Comparison of ENCODE assay signal across 38 cellular contexts in the genomic region with DNA sequence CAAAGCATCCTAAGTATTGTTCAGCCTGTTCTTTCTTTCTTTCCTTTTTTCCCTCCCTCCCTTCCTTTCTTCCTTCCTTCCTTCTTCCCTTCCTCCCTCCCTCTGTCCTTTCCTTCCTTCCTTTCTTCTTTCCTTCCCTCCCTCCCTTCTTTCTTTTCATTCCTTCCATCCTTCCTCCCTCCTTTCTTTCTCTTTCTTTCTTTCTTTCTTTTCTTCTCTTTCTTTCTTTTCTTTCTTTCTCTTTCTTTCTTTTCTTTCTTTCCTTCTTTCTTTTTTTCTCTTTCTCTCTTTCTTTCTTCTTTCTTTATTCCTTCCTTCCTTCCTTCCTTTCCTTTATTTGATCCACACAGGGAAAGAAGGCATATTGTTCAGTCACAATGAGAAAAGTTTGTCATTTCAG. TPM values are rescaled to one million over a fixed set of nuclear protein-coding genes. Genes with fewer than 3 reads are reported as not detected.
"Had no signal": no experiment of that assay in that cellular context is flagged by ENCODE, and none has a peak within 500 bp of the region (broad histone marks: within the 10 kb centered on the region; RNA-seq: fewer than 3 reads in every experiment).

No MANE protein-coding gene starts in this region.

- H3K36me3 ChIP-seq: adrenal gland, cardiac muscle cell had no signal

- H3K4me3 ChIP-seq: adrenal gland, cardiac muscle cell had no signal

- H3K36me3 Mint-ChIP-seq: activated CD4-positive, alpha-beta memory T cell treated with anti-CD3 and anti-CD28 coated beads for 36 hours; activated naive CD8-positive, alpha-beta T cell treated with anti-CD3 and anti-CD28 coated beads for 36 hours; brain had no signal

- H3K27ac Mint-ChIP-seq: activated B cell treated with CpG ODN at 0.5 μM for 24 hours; activated CD4-positive, alpha-beta memory T cell treated with anti-CD3 and anti-CD28 coated beads for 36 hours; activated CD4-positive, alpha-beta T cell treated with anti-CD3 and anti-CD28 coated beads, Interleukin-2, amount 10 ng/mL, durations not matched to agents 24 days and 14 days; activated naive CD4-positive, alpha-beta T cell treated with anti-CD3 and anti-CD28 coated beads for 36 hours; activated naive CD4-positive, alpha-beta T cell treated with anti-CD3 and anti-CD28 coated beads, Interleukin-2, amount 50 U/mL, for 72 hours; activated naive CD8-positive, alpha-beta T cell treated with anti-CD3 and anti-CD28 coated beads for 36 hours; activated T-helper 1 cell treated with anti-CD3 and anti-CD28 coated beads, Interleukin-12 subunit alpha, Interleukin-12 subunit beta, Interleukin-2, Interleukin-4 antibody, amounts not matched to agents 30 ng/mL and 10 ng/mL and 1 ng/mL, durations not matched to agents 14 hours and 24 hours and 36 hours; activated T-helper 17 cell treated with anti-CD3 and anti-CD28 coated beads, Interleukin-2, amount 50 U/mL, for 72 hours; brain; T-helper 1 cell treated with Interleukin-12 subunit alpha and Interleukin-12 subunit beta and Interleukin-4 antibody, amounts not matched to agents 30 μg/mL and 1 μg/mL, for 36 hours; T-helper 2 cell treated with Interferon-gamma antibody and Interleukin-4, amounts not matched to agents 5 μg/mL and 100 μg/mL, for 36 hours had no signal

- H3K4me1 ChIP-seq: adrenal gland had no signal

- H3K27me3 ChIP-seq: adrenal gland, cardiac muscle cell had no signal

- H3K4me1 Mint-ChIP-seq: activated B cell treated with CpG ODN at 0.5 μM for 24 hours; activated CD4-positive, alpha-beta T cell treated with anti-CD3 and anti-CD28 coated beads, Interleukin-2, amount 10 ng/mL, durations not matched to agents 24 days and 14 days; activated naive CD8-positive, alpha-beta T cell treated with anti-CD3 and anti-CD28 coated beads for 36 hours; activated T-helper 17 cell treated with anti-CD3 and anti-CD28 coated beads, Interleukin-2, amount 50 U/mL, for 72 hours; brain; central memory CD8-positive, alpha-beta T cell had no signal

- DNase-seq: activated B cell treated with CpG ODN at 0.5 μM for 24 hours; activated CD4-positive, alpha-beta memory T cell treated with anti-CD3 and anti-CD28 coated beads for 36 hours; activated CD4-positive, alpha-beta T cell treated with anti-CD3 and anti-CD28 coated beads for 4 hours; activated CD4-positive, alpha-beta T cell treated with anti-CD3 and anti-CD28 coated beads, Interleukin-2, amount 10 ng/mL, durations not matched to agents 24 days and 14 days; activated CD4-positive, alpha-beta T cell treated with anti-CD3 and anti-CD28 coated beads, Interleukin-2, amount 50 U/mL, for 1 hour; activated CD4-positive, alpha-beta T cell treated with anti-CD3 and anti-CD28 coated beads, Interleukin-2, amount 50 U/mL, for 4 hours; activated CD4-positive, CD25-positive, alpha-beta regulatory T cell treated with anti-CD3 and anti-CD28 coated beads, Interleukin-2, amount 50 U/mL, for 72 hours; activated CD8-positive, alpha-beta memory T cell treated with anti-CD3 and anti-CD28 coated beads, Interleukin-2, amount 50 U/mL, for 4 hours; activated effector memory CD4-positive, alpha-beta T cell treated with anti-CD3 and anti-CD28 coated beads, Interleukin-2, amount 50 U/mL, for 16 hours; activated gamma-delta T cell treated with Interleukin-2 at 50 U/mL for 16 hours; activated naive CD4-positive, alpha-beta T cell; activated naive CD4-positive, alpha-beta T cell treated with anti-CD3 and anti-CD28 coated beads for 36 hours; activated naive CD4-positive, alpha-beta T cell treated with anti-CD3 and anti-CD28 coated beads, Interleukin-2, amount 50 U/mL, for 16 hours; activated naive CD8-positive, alpha-beta T cell treated with anti-CD3 and anti-CD28 coated beads for 36 hours; activated T-cell treated with anti-CD3 and anti-CD28 coated beads for 4 hours; activated T-cell treated with anti-CD3 and anti-CD28 coated beads, Interleukin-2, amount 50 U/mL, for 1 hour; activated T-cell treated with anti-CD3 and anti-CD28 coated beads, Interleukin-2, amount 50 U/mL, for 48 hours; adrenal gland; amniotic stem cell; aorta; caudate nucleus; cerebellar nuclear complex; T-helper 1 cell; T-helper 2 cell; T-helper 9 cell had no signal

- H3K27me3 Mint-ChIP-seq: activated B cell treated with CpG ODN at 0.5 μM for 24 hours; activated CD4-positive, alpha-beta memory T cell treated with anti-CD3 and anti-CD28 coated beads for 36 hours; activated CD4-positive, alpha-beta T cell treated with anti-CD3 and anti-CD28 coated beads, Interleukin-2, amount 10 ng/mL, durations not matched to agents 24 days and 14 days had no signal

- H3K9me3 Mint-ChIP-seq: activated CD4-positive, alpha-beta memory T cell treated with anti-CD3 and anti-CD28 coated beads for 36 hours; activated CD4-positive, alpha-beta T cell treated with anti-CD3 and anti-CD28 coated beads, Interleukin-2, amount 10 ng/mL, durations not matched to agents 24 days and 14 days; activated naive CD4-positive, alpha-beta T cell treated with anti-CD3 and anti-CD28 coated beads for 36 hours; activated naive CD8-positive, alpha-beta T cell treated with anti-CD3 and anti-CD28 coated beads for 36 hours; activated T-helper 1 cell treated with anti-CD3 and anti-CD28 coated beads, Interleukin-12 subunit alpha, Interleukin-12 subunit beta, Interleukin-2, Interleukin-4 antibody, amounts not matched to agents 30 ng/mL and 10 ng/mL and 1 ng/mL, durations not matched to agents 14 hours and 24 hours and 36 hours; activated T-helper 17 cell treated with anti-CD3 and anti-CD28 coated beads, Interleukin-2, amount 50 U/mL, for 72 hours; brain; central memory CD8-positive, alpha-beta T cell; T-helper 1 cell treated with Interleukin-12 subunit alpha and Interleukin-12 subunit beta and Interleukin-4 antibody, amounts not matched to agents 30 μg/mL and 1 μg/mL, for 36 hours; T-helper 2 cell treated with Interferon-gamma antibody and Interleukin-4, amounts not matched to agents 5 μg/mL and 100 μg/mL, for 36 hours had no signal

- H3K4me3 Mint-ChIP-seq: activated B cell treated with CpG ODN at 0.5 μM for 24 hours; activated CD4-positive, alpha-beta memory T cell treated with anti-CD3 and anti-CD28 coated beads for 36 hours; activated CD4-positive, alpha-beta T cell treated with anti-CD3 and anti-CD28 coated beads, Interleukin-2, amount 10 ng/mL, durations not matched to agents 24 days and 14 days; activated naive CD4-positive, alpha-beta T cell treated with anti-CD3 and anti-CD28 coated beads for 36 hours; activated naive CD8-positive, alpha-beta T cell treated with anti-CD3 and anti-CD28 coated beads for 36 hours; activated T-helper 1 cell treated with anti-CD3 and anti-CD28 coated beads, Interleukin-12 subunit alpha, Interleukin-12 subunit beta, Interleukin-2, Interleukin-4 antibody, amounts not matched to agents 30 ng/mL and 10 ng/mL and 1 ng/mL, durations not matched to agents 14 hours and 24 hours and 36 hours; activated T-helper 17 cell treated with anti-CD3 and anti-CD28 coated beads, Interleukin-2, amount 50 U/mL, for 72 hours; brain; central memory CD8-positive, alpha-beta T cell; T-helper 1 cell treated with Interleukin-12 subunit alpha and Interleukin-12 subunit beta and Interleukin-4 antibody, amounts not matched to agents 30 μg/mL and 1 μg/mL, for 36 hours; T-helper 2 cell treated with Interferon-gamma antibody and Interleukin-4, amounts not matched to agents 5 μg/mL and 100 μg/mL, for 36 hours had no signal

- ATAC-seq: activated naive CD4-positive, alpha-beta T cell treated with anti-CD3 and anti-CD28 coated beads, Interleukin-2, amount 50 U/mL, for 72 hours; activated T-helper 17 cell treated with anti-CD3 and anti-CD28 coated beads, Interleukin-2, amount 50 U/mL, for 72 hours had no signal

- H3K27ac ChIP-seq: adrenal gland, cardiac muscle cell, VCaP had no signal

RNA-seq across cellular contexts. Expression of gene PNLIP, which starts 21.2 kb away (rescaled TPM):
- total RNA-seq: activated B cell treated with CpG ODN at 0.5 μM for 24 hours; activated CD4-positive, alpha-beta memory T cell treated with anti-CD3 and anti-CD28 coated beads for 36 hours; activated CD4-positive, alpha-beta T cell treated with anti-CD3 and anti-CD28 coated beads, Interleukin-2, amount 10 ng/mL, durations not matched to agents 24 days and 14 days; activated CD8-positive, alpha-beta memory T cell treated with anti-CD3 and anti-CD28 coated beads for 36 hours; activated naive CD4-positive, alpha-beta T cell treated with anti-CD3 and anti-CD28 coated beads for 36 hours; activated naive CD4-positive, alpha-beta T cell treated with anti-CD3 and anti-CD28 coated beads, Interleukin-2, amount 50 U/mL, for 72 hours; activated naive CD8-positive, alpha-beta T cell treated with anti-CD3 and anti-CD28 coated beads for 36 hours; activated T-helper 1 cell treated with anti-CD3 and anti-CD28 coated beads, Interleukin-12 subunit alpha, Interleukin-12 subunit beta, Interleukin-2, Interleukin-4 antibody, amounts not matched to agents 30 ng/mL and 10 ng/mL and 1 ng/mL, durations not matched to agents 14 hours and 24 hours and 36 hours; activated T-helper 17 cell treated with anti-CD3 and anti-CD28 coated beads, Interleukin-2, amount 50 U/mL, for 72 hours; astrocyte; cardiac muscle cell; chondrocyte had no signal
- polyA plus RNA-seq: cardiac muscle cell had no signal

RNA-seq across cellular contexts. Expression of gene PNLIPRP1, which starts 23.8 kb away (rescaled TPM):
- total RNA-seq: activated B cell treated with CpG ODN at 0.5 μM for 24 hours; activated CD4-positive, alpha-beta memory T cell treated with anti-CD3 and anti-CD28 coated beads for 36 hours; activated CD4-positive, alpha-beta T cell treated with anti-CD3 and anti-CD28 coated beads, Interleukin-2, amount 10 ng/mL, durations not matched to agents 24 days and 14 days; activated CD8-positive, alpha-beta memory T cell treated with anti-CD3 and anti-CD28 coated beads for 36 hours; activated naive CD4-positive, alpha-beta T cell treated with anti-CD3 and anti-CD28 coated beads for 36 hours; activated naive CD4-positive, alpha-beta T cell treated with anti-CD3 and anti-CD28 coated beads, Interleukin-2, amount 50 U/mL, for 72 hours; activated naive CD8-positive, alpha-beta T cell treated with anti-CD3 and anti-CD28 coated beads for 36 hours; activated T-helper 1 cell treated with anti-CD3 and anti-CD28 coated beads, Interleukin-12 subunit alpha, Interleukin-12 subunit beta, Interleukin-2, Interleukin-4 antibody, amounts not matched to agents 30 ng/mL and 10 ng/mL and 1 ng/mL, durations not matched to agents 14 hours and 24 hours and 36 hours; activated T-helper 17 cell treated with anti-CD3 and anti-CD28 coated beads, Interleukin-2, amount 50 U/mL, for 72 hours; astrocyte; bronchial epithelial cell; cardiac muscle cell; chondrocyte had no signal
- polyA plus RNA-seq: cardiac muscle cell had no signal

RNA-seq across cellular contexts. Expression of gene PNLIPRP2, which starts 53.8 kb away (rescaled TPM):
- total RNA-seq: activated B cell treated with CpG ODN at 0.5 μM for 24 hours; activated CD4-positive, alpha-beta memory T cell treated with anti-CD3 and anti-CD28 coated beads for 36 hours; activated CD4-positive, alpha-beta T cell treated with anti-CD3 and anti-CD28 coated beads, Interleukin-2, amount 10 ng/mL, durations not matched to agents 24 days and 14 days; activated CD8-positive, alpha-beta memory T cell treated with anti-CD3 and anti-CD28 coated beads for 36 hours; activated naive CD4-positive, alpha-beta T cell treated with anti-CD3 and anti-CD28 coated beads for 36 hours; activated naive CD4-positive, alpha-beta T cell treated with anti-CD3 and anti-CD28 coated beads, Interleukin-2, amount 50 U/mL, for 72 hours; activated naive CD8-positive, alpha-beta T cell treated with anti-CD3 and anti-CD28 coated beads for 36 hours; activated T-helper 1 cell treated with anti-CD3 and anti-CD28 coated beads, Interleukin-12 subunit alpha, Interleukin-12 subunit beta, Interleukin-2, Interleukin-4 antibody, amounts not matched to agents 30 ng/mL and 10 ng/mL and 1 ng/mL, durations not matched to agents 14 hours and 24 hours and 36 hours; activated T-helper 17 cell treated with anti-CD3 and anti-CD28 coated beads, Interleukin-2, amount 50 U/mL, for 72 hours; astrocyte; bronchial epithelial cell; cardiac muscle cell; chondrocyte had no signal
- polyA plus RNA-seq: cardiac muscle cell had no signal
